ENCODE assay signal across 9 cellular contexts in the genomic region with DNA sequence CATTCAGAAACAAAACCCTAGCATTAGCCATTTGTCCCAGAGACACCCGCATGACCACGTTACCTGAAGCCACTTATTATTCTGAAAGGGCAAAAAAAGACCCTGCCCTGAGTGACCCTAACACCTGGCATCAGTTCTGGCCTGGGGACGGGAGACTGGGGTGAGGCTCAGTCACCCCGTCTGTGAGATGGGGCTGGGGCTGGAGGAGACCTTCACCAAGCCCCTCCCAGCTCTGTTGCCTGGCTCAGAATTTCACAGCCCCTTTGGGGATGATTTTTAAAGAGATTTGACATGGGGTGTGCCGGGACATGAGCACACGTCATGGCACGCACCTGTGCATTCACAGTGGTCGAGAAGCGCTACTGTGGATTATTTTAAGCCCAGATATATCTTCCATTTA. TPM values are rescaled to one million over a fixed set of nuclear protein-coding genes. Genes with fewer than 3 reads are reported as not detected.
"Had no signal": no experiment of that assay in that cellular context is flagged by ENCODE, and none has a peak within 500 bp of the region (broad histone marks: within the 10 kb centered on the region; RNA-seq: fewer than 3 reads in every experiment).

No MANE protein-coding gene starts in this region.

- DNase-seq: GDM1, GF-D8 had no signal

- ATAC-seq: GM12878 had no signal

- FAIRE-seq: G401.6, GM12878, GM12891, GM12892, GM18507, GM19239 had no signal

- H3K4me3 ChIP-seq: GM12878 had no signal

RNA-seq across cellular contexts. Expression of gene BPIFB6, which starts 1.4 kb away (rescaled TPM):
- total RNA-seq: G401, GM12878 had no signal
- polyA plus RNA-seq: GM12878 had no signal

RNA-seq across cellular contexts. Expression of gene BPIFB2, which starts 22.6 kb away (rescaled TPM):
- total RNA-seq: G401, GM12878 had no signal
- polyA plus RNA-seq: GM12878 had no signal

RNA-seq across cellular contexts. Expression of gene BPIFB3, which starts 23.6 kb away (rescaled TPM):
- total RNA-seq: G401, GM12878 had no signal
- polyA plus RNA-seq: GM12878 had no signal

RNA-seq across cellular contexts. Expression of gene SUN5, which starts 25.8 kb away (rescaled TPM):
- total RNA-seq: G401, GM12878 had no signal
- polyA plus RNA-seq: GM12878 had no signal

RNA-seq across cellular contexts. Expression of gene BPIFB4, which starts 49.4 kb away (rescaled TPM):
- total RNA-seq: G401, GM12878 had no signal
